24 cellular contexts compared by ENCODE assay signal in the genomic region with DNA sequence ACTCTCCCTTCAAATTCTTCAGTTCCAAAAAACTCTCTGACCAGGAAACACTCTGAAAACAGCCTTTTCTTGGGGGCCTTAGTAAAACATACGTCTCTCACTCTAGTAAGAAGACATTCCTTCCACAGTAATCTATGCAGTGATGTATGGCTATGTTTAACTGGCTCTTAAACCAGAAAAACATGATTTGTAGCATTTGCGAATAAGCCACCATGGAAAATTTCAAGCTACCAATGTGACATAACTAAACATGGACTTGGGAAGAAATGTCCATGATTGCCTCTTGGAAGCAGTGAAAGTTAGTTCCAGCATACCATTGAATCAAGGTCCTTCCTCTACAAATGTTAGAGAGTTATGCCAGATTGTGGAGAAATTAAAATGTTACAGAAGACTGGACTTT.
A peak's percentile ranks its signal among the peaks of the same experiment; 100 is the strongest.
DNase-seq lines count a peak whose midpoint lies in the region; ATAC-seq and TF ChIP-seq lines count a peak whose summit lies in the region.
"Had no signal": no experiment of that assay in that cellular context is flagged by ENCODE, and none has a peak within 500 bp of the region (broad histone marks: within the 10 kb centered on the region; RNA-seq: fewer than 3 reads in every experiment).

No MANE protein-coding gene starts in this region.

- H3K27ac ChIP-seq in hepatocyte (peak overlapping the region; percentile 36), osteoblast (ENCODE audit: low read depth, low read length) (no peak overlapping the region)
- H3K27ac ChIP-seq: PC-9, SJSA1 had no signal

- POLR2A ChIA-PET in Caco-2 (lab: Charles Lee): no interaction called here
- POLR2A ChIA-PET in WTC11 (lab: Charles Lee): no interaction called here

- DNase-seq in Caco-2: no peak
- DNase-seq in WTC11 (ENCODE audit: low spot score): no peak
- DNase-seq in hepatocyte (ENCODE audit: low spot score): no peak
- DNase-seq in type B pancreatic cell (ENCODE audit: extremely low spot score, unreplicated experiment): no peak
- no peak for DNase-seq in osteoblast (ENCODE audit: insufficient read length, low spot score, missing footprints)
- no peak for DNase-seq in Right ventricle myocardium superior
- DNase-seq: C1 segment of cervical spinal cord; CD4-positive, alpha-beta memory T cell; COR-L47; EL; GDM1; H7; KBM-7; MV-4-11; NCI-H1105; NCI-H1436 treated with DMSO at 0.1 percent for 48 hours; NCI-H187 treated with DMSO at 0.1 percent for 48 hours; NCI-H446 treated with DMSO at 0.1 percent for 48 hours; NCI-H526; NK-92 treated with Interleukin-12 subunit alpha and Interleukin-12 subunit beta, amount 100 ng/mL, for 24 hours; PC-9 had no signal

- ATAC-seq in WTC11 (no peak), GM18858 (IDR thresholded peaks at IDR 0.05; ENCODE audit: unreplicated experiment) (no peak), Right ventricle myocardium superior (ENCODE audit: poor library complexity) (no peak)
- ATAC-seq: Right ventricle myocardium inferior had no signal

- H3K9me3 Mint-ChIP-seq in Caco-2 (ENCODE audit: unreplicated experiment) (peaks cover 41% of the 10 kb centered on the region), WTC11 (peaks cover 5% of the 10 kb centered on the region), type B pancreatic cell (peaks cover 16% of the 10 kb centered on the region)

- H3K4me1 Mint-ChIP-seq in Caco-2 (ENCODE audit: low read depth, unreplicated experiment) (peaks cover 9% of the 10 kb centered on the region), WTC11 (peaks cover 36% of the 10 kb centered on the region), type B pancreatic cell (ENCODE audit: unreplicated experiment) (peaks cover 15% of the 10 kb centered on the region)

- H3K4me3 ChIP-seq in Caco-2 (ENCODE audit: low read depth, low read length): no peak overlapping the region
- H3K4me3 ChIP-seq in hepatocyte: no peak overlapping the region
- no peak overlapping the region for H3K4me3 ChIP-seq in osteoblast (ENCODE audit: insufficient read depth, low read length)
- H3K4me3 ChIP-seq: PC-9, SJSA1 had no signal

- CTCF ChIA-PET in Caco-2 (lab: Charles Lee) (no interaction called here), WTC11 (lab: Charles Lee) (no interaction called here)

- 88% methylated on average over 2 of the region's 2 CpGs for WGBS in hepatocyte (ENCODE audit: low lambda C conversion rate, missing lambda C conversion rate)

- no peaks in the 10 kb centered on the region for H3K79me2 ChIP-seq in hepatocyte
- H3K79me2 ChIP-seq in osteoblast (ENCODE audit: insufficient read depth, low read length): no peaks in the 10 kb centered on the region

- no peak overlapping the region for H2AFZ ChIP-seq in hepatocyte
- H2AFZ ChIP-seq in osteoblast (ENCODE audit: low read length): no peak overlapping the region
- H2AFZ ChIP-seq: PC-9 had no signal

- H3K9me2 ChIP-seq in hepatocyte (replicated peaks; ENCODE audit: insufficient read depth): no peaks in the 10 kb centered on the region

- peaks cover 18% of the 10 kb centered on the region for H3K4me1 ChIP-seq in Caco-2
- H3K4me1 ChIP-seq in hepatocyte (ENCODE audit: insufficient read depth): peaks cover 4% of the 10 kb centered on the region
- peaks cover 9% of the 10 kb centered on the region for H3K4me1 ChIP-seq in osteoblast (ENCODE audit: insufficient read depth, low read length)
- H3K4me1 ChIP-seq: SJSA1 had no signal

- H3K4me2 ChIP-seq in hepatocyte (no peak overlapping the region), osteoblast (ENCODE audit: insufficient read depth, low read length) (no peak overlapping the region)
- H3K4me2 ChIP-seq: PC-9 had no signal

- H3K27ac Mint-ChIP-seq in Caco-2 (ENCODE audit: unreplicated experiment) (peak overlapping the region; percentile 62), WTC11 (0 out of 2 replicates have a peak overlapping the region, but pooled peaks have one; percentile 60), type B pancreatic cell (peak overlapping the region; percentile 94)
- H3K27ac Mint-ChIP-seq: CD4-positive, alpha-beta memory T cell had no signal

- H3K9me3 ChIP-seq in Caco-2 (peaks cover 48% of the 10 kb centered on the region), hepatocyte (ENCODE audit: low read depth) (peaks cover 6% of the 10 kb centered on the region), osteoblast (ENCODE audit: low read depth, low read length) (peaks cover 4% of the 10 kb centered on the region)

- no TSS peak for BruUV-seq in Caco-2 (replicated peaks; lab: Mats Ljungman, UMichigan)

- no peaks in the 10 kb centered on the region for H3K27me3 Mint-ChIP-seq in Caco-2 (ENCODE audit: insufficient read depth, unreplicated experiment)
- no peaks in the 10 kb centered on the region for H3K27me3 Mint-ChIP-seq in WTC11 (ENCODE audit: low read depth)
- peaks cover 8% of the 10 kb centered on the region for H3K27me3 Mint-ChIP-seq in type B pancreatic cell
- H3K27me3 Mint-ChIP-seq: CD4-positive, alpha-beta memory T cell had no signal

- no peak for TF ChIP-seq CTCF in Caco-2 (IDR thresholded peaks at IDR 0.05; ENCODE audit: insufficient read depth in 1 of 2, low read depth in 1 of 2, low read length in 1 of 2, severe bottlenecking in 1 of 2, unreplicated experiment in 1 of 2)
- no peak for TF ChIP-seq CTCF in WTC11 (IDR thresholded peaks at IDR 0.05)
- TF ChIP-seq CTCF in hepatocyte (IDR thresholded peaks at IDR 0.05; ENCODE audit: poor library complexity): no peak
- no peak for TF ChIP-seq CTCF in type B pancreatic cell (conservative IDR thresholded peaks at IDR 0.05)
- TF ChIP-seq CTCF in osteoblast (IDR thresholded peaks at IDR 0.05; ENCODE audit: extremely low read depth, low read depth, low read length): no peak

- H4K20me1 ChIP-seq in hepatocyte (ENCODE audit: insufficient read depth, poor library complexity, severe bottlenecking): no peaks in the 10 kb centered on the region
- no peaks in the 10 kb centered on the region for H4K20me1 ChIP-seq in osteoblast (ENCODE audit: insufficient read depth, low read length)

- no peak overlapping the region for H3K4me3 Mint-ChIP-seq in Caco-2 (ENCODE audit: unreplicated experiment)
- H3K4me3 Mint-ChIP-seq in WTC11: no peak overlapping the region
- peak overlapping the region; percentile 67 for H3K4me3 Mint-ChIP-seq in type B pancreatic cell
- H3K4me3 Mint-ChIP-seq: CD4-positive, alpha-beta memory T cell had no signal

- no peaks in the 10 kb centered on the region for H3K36me3 ChIP-seq in Caco-2 (ENCODE audit: control insufficient read depth, insufficient read depth, low read length)
- H3K36me3 ChIP-seq in hepatocyte (replicated peaks; ENCODE audit: insufficient read depth, low read depth): no peaks in the 10 kb centered on the region
- no peaks in the 10 kb centered on the region for H3K36me3 ChIP-seq in osteoblast (ENCODE audit: insufficient read depth, low read length)
- H3K36me3 ChIP-seq: SJSA1 had no signal

- H3K27me3 ChIP-seq in Caco-2 (replicated peaks; ENCODE audit: control insufficient read depth, insufficient read depth, low read length) (no peaks in the 10 kb centered on the region), hepatocyte (no peaks in the 10 kb centered on the region), osteoblast (ENCODE audit: insufficient read depth, low read length) (no peaks in the 10 kb centered on the region)
- H3K27me3 ChIP-seq: SJSA1 had no signal

- H3K36me3 Mint-ChIP-seq in Caco-2 (ENCODE audit: insufficient read depth, unreplicated experiment): peaks cover 13% of the 10 kb centered on the region
- H3K36me3 Mint-ChIP-seq in WTC11: peaks cover 16% of the 10 kb centered on the region
- H3K36me3 Mint-ChIP-seq in type B pancreatic cell: peaks cover 27% of the 10 kb centered on the region

- intact Hi-C loops in Caco-2 (cut with micrococcal nuclease; ENCODE audit: unreplicated experiment): no loop called here
- intact Hi-C loops in Right ventricle myocardium superior (cut with DNase I): no loop called here

TF ChIP-seq in WTC11, 78 proteins besides CTCF, POLR2A, EP300 and RAD21 (continues in another document):
- TF ChIP-seq JAZF1 (CRISPR knock-in tag; IDR thresholded peaks at IDR 0.05): no peak
- TF ChIP-seq ZNF138 (CRISPR knock-in tag; conservative IDR thresholded peaks at IDR 0.05): no peak
- TF ChIP-seq, protein P1, sequence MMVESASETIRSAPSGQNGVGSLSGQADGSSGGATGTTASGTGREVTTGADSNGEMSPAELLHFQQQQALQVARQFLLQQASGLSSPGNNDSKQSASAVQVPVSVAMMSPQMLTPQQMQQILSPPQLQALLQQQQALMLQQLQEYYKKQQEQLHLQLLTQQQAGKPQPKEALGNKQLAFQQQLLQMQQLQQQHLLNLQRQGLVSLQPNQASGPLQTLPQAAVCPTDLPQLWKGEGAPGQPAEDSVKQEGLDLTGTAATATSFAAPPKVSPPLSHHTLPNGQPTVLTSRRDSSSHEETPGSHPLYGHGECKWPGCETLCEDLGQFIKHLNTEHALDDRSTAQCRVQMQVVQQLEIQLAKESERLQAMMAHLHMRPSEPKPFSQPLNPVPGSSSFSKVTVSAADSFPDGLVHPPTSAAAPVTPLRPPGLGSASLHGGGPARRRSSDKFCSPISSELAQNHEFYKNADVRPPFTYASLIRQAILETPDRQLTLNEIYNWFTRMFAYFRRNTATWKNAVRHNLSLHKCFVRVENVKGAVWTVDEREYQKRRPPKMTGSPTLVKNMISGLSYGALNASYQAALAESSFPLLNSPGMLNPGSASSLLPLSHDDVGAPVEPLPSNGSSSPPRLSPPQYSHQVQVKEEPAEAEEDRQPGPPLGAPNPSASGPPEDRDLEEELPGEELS (CRISPR knock-in tag; IDR thresholded peaks at IDR 0.05): no peak
- TF ChIP-seq RELA (CRISPR knock-in tag; IDR thresholded peaks at IDR 0.05; ENCODE audit: borderline replicate concordance): no peak
- TF ChIP-seq NFE2L1 (CRISPR knock-in tag; IDR thresholded peaks at IDR 0.05): no peak
